In genomic region chr2:127810156-127810636, GRCh38 we compare ENCODE assay signal across 1 cellular context.
TF ChIP-seq lines count a peak whose summit lies in the region.

No MANE protein-coding gene starts in this region.

TF ChIP-seq in GM23338, 12 proteins besides CTCF, POLR2A, EP300 and RAD21 (continued from another document):
- no peak for TF ChIP-seq ZNF462 (CRISPR knock-in tag; IDR thresholded peaks at IDR 0.05)
- TF ChIP-seq ZNF114 (CRISPR knock-in tag; IDR thresholded peaks at IDR 0.05) = no peak
- TF ChIP-seq REST (IDR thresholded peaks at IDR 0.05; ENCODE audit: unreplicated experiment) = no peak
